In genomic region chr10:94785211-94785610, GRCh38 we compare ENCODE assay signal across 26 cellular contexts. TPM values are rescaled to one million over a fixed set of nuclear protein-coding genes. Genes with fewer than 3 reads are reported as not detected.
DNase-seq lines count a peak whose midpoint lies in the region; ATAC-seq, FAIRE-seq and TF ChIP-seq lines count a peak whose summit lies in the region.
"Had no signal": no experiment of that assay in that cellular context is flagged by ENCODE, and none has a peak within 500 bp of the region (broad histone marks: within the 10 kb centered on the region; RNA-seq: fewer than 3 reads in every experiment).

No MANE protein-coding gene starts in this region.

- no peak overlapping the region for H3K27ac Mint-ChIP-seq in effector memory CD8-positive, alpha-beta T cell
- H3K27ac Mint-ChIP-seq: CD8-positive, alpha-beta T cell had no signal

- no peak for FAIRE-seq in urothelium cell line (lab: Jason Lieb, UNC)
- FAIRE-seq: GM18507, H1, HepG2, K562 had no signal

- CTCF ChIA-PET in PC-3 (lab: Charles Lee) = no interaction called here

- H3K4me1 ChIP-seq in PC-3 (ENCODE audit: insufficient read depth, low read length) = no peaks in the 10 kb centered on the region
- H3K4me1 ChIP-seq: BLaER1 treated with 17β-estradiol and CSF1 and Interleukin-3, amounts not matched to agents 10 nM and 100 nM had no signal

- H3K4me3 ChIP-seq in PC-3 (ENCODE audit: low read length) = no peak overlapping the region
- no peak overlapping the region for H3K4me3 ChIP-seq in epithelial cell of esophagus (ENCODE audit: low read length)
- H3K4me3 ChIP-seq: BLaER1 treated with 17β-estradiol and CSF1 and Interleukin-3, amounts not matched to agents 10 nM and 100 nM; K562 had no signal

- H3K27ac ChIP-seq in PC-3 (ENCODE audit: low read length) = no peak overlapping the region
- H3K27ac ChIP-seq: BLaER1 treated with 17β-estradiol and CSF1 and Interleukin-3, amounts not matched to agents 10 nM and 100 nM had no signal

- H2AFZ ChIP-seq in PC-3 (ENCODE audit: low read length) = no peak overlapping the region

- ATAC-seq in PC-3 = no peak
- no peak for ATAC-seq in effector memory CD8-positive, alpha-beta T cell (replicated peaks)
- ATAC-seq: CD8-positive, alpha-beta T cell; HepG2; K562; Panc1 had no signal

- no peaks in the 10 kb centered on the region for H3K79me2 ChIP-seq in PC-3 (ENCODE audit: low read length)

- POLR2A ChIA-PET in PC-3 (lab: Charles Lee; ENCODE audit: unreplicated experiment) = no interaction called here

- H3F3A ChIP-seq in PC-3 (ENCODE audit: low read length, unreplicated experiment) = no peaks in the 10 kb centered on the region

- no peak overlapping the region for H3K4me2 ChIP-seq in PC-3 (ENCODE audit: low read length)
- H3K4me2 ChIP-seq: BLaER1 treated with 17β-estradiol and CSF1 and Interleukin-3, amounts not matched to agents 10 nM and 100 nM had no signal

- H3K27me3 ChIP-seq in PC-3 (ENCODE audit: low read length) = no peaks in the 10 kb centered on the region
- H3K27me3 ChIP-seq: BLaER1 treated with 17β-estradiol and CSF1 and Interleukin-3, amounts not matched to agents 10 nM and 100 nM had no signal

- H3K36me3 ChIP-seq in PC-3 (ENCODE audit: low read depth, low read length) = no peaks in the 10 kb centered on the region
- H3K36me3 ChIP-seq: BLaER1 treated with 17β-estradiol and CSF1 and Interleukin-3, amounts not matched to agents 10 nM and 100 nM had no signal

- intact Hi-C loops in PC-3 (cut with micrococcal nuclease) = no loop called here

- no peaks in the 10 kb centered on the region for H3K9me3 Mint-ChIP-seq in effector memory CD8-positive, alpha-beta T cell

- H3K36me3 Mint-ChIP-seq in effector memory CD8-positive, alpha-beta T cell (ENCODE audit: insufficient read depth) = no peaks in the 10 kb centered on the region
- H3K36me3 Mint-ChIP-seq: CD8-positive, alpha-beta T cell had no signal

- TF ChIP-seq CTCF in PC-3 (conservative IDR thresholded peaks at IDR 0.05; ENCODE audit: low read depth, low read length) = no peak
- TF ChIP-seq CTCF in epithelial cell of esophagus (IDR thresholded peaks at IDR 0.05; ENCODE audit: insufficient read depth, low read depth, low read length, missing control alignments) = no peak

- H3K9me3 ChIP-seq in PC-3 (ENCODE audit: low read length) = no peaks in the 10 kb centered on the region
- H3K9me3 ChIP-seq: BLaER1 treated with 17β-estradiol and CSF1 and Interleukin-3, amounts not matched to agents 10 nM and 100 nM had no signal

- no peaks in the 10 kb centered on the region for H3K4me1 Mint-ChIP-seq in effector memory CD8-positive, alpha-beta T cell (ENCODE audit: low read depth in 2 of 2)

- DNase-seq in HS-27A (ENCODE audit: low read depth) (peak; percentile 7), PC-3 (peak; percentile 4), epithelial cell of esophagus (ENCODE audit: low read depth) (peak; percentile 2), urothelium cell line (ENCODE audit: low spot score) (peak; percentile 12), GM19238 (ENCODE audit: insufficient read length, low spot score) (no peak)
- DNase-seq in activated naive CD4-positive, alpha-beta T cell (lab: John Stamatoyannopoulos, UW) = no peak
- DNase-seq in effector memory CD8-positive, alpha-beta T cell = no peak
- DNase-seq: Calu3; CD8-positive, alpha-beta T cell; DMS153; GDM1; NCI-H1092 treated with DMSO at 0.1 percent for 48 hours; NCI-H1436 treated with DMSO at 0.1 percent for 48 hours; NCI-H2029 treated with DMSO at 0.1 percent for 48 hours; NCI-H226; NCI-H510A treated with DMSO at 0.1 percent for 48 hours; NCI-H774; NK-92 treated with Interleukin-12 subunit alpha and Interleukin-12 subunit beta, amount 100 ng/mL, for 24 hours; SW 1271 had no signal

- H3K27me3 Mint-ChIP-seq in effector memory CD8-positive, alpha-beta T cell = no peaks in the 10 kb centered on the region

- no peak overlapping the region for H3K9ac ChIP-seq in PC-3 (ENCODE audit: low read length)
- H3K9ac ChIP-seq: BLaER1 treated with 17β-estradiol and CSF1 and Interleukin-3, amounts not matched to agents 10 nM and 100 nM had no signal

- no peaks in the 10 kb centered on the region for H4K20me1 ChIP-seq in PC-3 (ENCODE audit: low read length)
- H4K20me1 ChIP-seq: BLaER1 treated with 17β-estradiol and CSF1 and Interleukin-3, amounts not matched to agents 10 nM and 100 nM had no signal

- no TSS peak for BruUV-seq in PC-3 (replicated peaks; lab: Mats Ljungman, UMichigan)

- H3K4me3 Mint-ChIP-seq in effector memory CD8-positive, alpha-beta T cell = no peak overlapping the region
- H3K4me3 Mint-ChIP-seq: CD8-positive, alpha-beta T cell had no signal

- no peaks in the 10 kb centered on the region for H3K9me2 ChIP-seq in PC-3 (replicated peaks; ENCODE audit: low read length)

RNA-seq across cellular contexts. Expression of gene CYP2C19, which starts 22.7 kb away (rescaled TPM):
- not detected in 2 replicates for total RNA-seq in PC-3 (2014; rRNA removed)
- total RNA-seq: CD8-positive, alpha-beta T cell; H1; HepG2; K562; SK-MEL-5 had no signal

Comparison
In these comparisons a context has a peak if more than half of its experiments do, and no peak if none do; other contexts are left out.
1. DNase-seq: peak in HS-27A (single experiment), PC-3 (single experiment), epithelial cell of esophagus (single experiment) and urothelium cell line (single experiment); none in GM19238 (single experiment), activated naive CD4-positive, alpha-beta T cell (0 of 4) and effector memory CD8-positive, alpha-beta T cell (0 of 3).